In the genomic region with DNA sequence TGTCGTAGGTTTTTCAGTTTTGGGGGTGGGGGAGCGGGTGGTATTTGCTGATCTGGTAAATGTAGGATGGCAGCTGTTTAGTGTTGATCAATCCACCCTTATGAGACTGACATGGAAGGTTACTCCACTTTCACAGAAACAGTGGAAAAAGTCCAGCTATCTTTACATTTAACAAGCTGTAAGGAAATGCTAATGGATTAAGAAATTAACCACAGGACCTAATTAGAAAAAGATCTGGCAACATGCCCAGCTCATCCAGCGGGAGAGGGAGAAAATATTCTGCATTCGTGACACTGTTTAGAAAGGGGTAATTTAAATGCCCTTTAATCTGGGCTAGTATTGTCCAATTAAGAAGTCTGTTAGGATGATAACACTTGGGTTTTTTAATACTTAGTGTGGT, we compare ENCODE assay signal across 22 cellular contexts.
DNase-seq lines count a peak whose midpoint lies in the region; ATAC-seq, FAIRE-seq and TF ChIP-seq lines count a peak whose summit lies in the region.
"Had no signal": no experiment of that assay in that cellular context is flagged by ENCODE, and none has a peak within 500 bp of the region (broad histone marks: within the 10 kb centered on the region; RNA-seq: fewer than 3 reads in every experiment).

No MANE protein-coding gene starts in this region.

- TF ChIP-seq RAD21 in HepG2 (CRISPR knock-in tag; IDR thresholded peaks at IDR 0.05) = no peak

- H2AFZ ChIP-seq in HepG2 (ENCODE audit: low read length) = no peak overlapping the region

- no peaks in the 10 kb centered on the region for H3K27me3 ChIP-seq in HepG2 (ENCODE audit: control insufficient read depth in 1 of 2, insufficient read depth in 2 of 2, low read length in 2 of 2)

- H3K36me3 ChIP-seq in HEK293 (ENCODE audit: control insufficient read depth in 2 of 2, insufficient read depth in 1 of 2, low read length in 2 of 2) = no peaks in the 10 kb centered on the region
- H3K36me3 ChIP-seq in SK-N-MC (ENCODE audit: insufficient read depth, low read length) = no peaks in the 10 kb centered on the region
- no peaks in the 10 kb centered on the region for H3K36me3 ChIP-seq in HepG2 (replicated peaks in 1 of 2; ENCODE audit: control insufficient read depth in 1 of 2, insufficient read depth in 2 of 2, low read length in 2 of 2)
- H3K36me3 ChIP-seq: thoracic aorta had no signal

- peak; percentile 17 for DNase-seq in COR-L47 (lab: John Stamatoyannopoulos, UW)
- peak; percentile 66 for DNase-seq in SK-N-MC (ENCODE audit: low read depth, low spot score)
- DNase-seq in foreskin melanocyte = peak; percentile 19
- no peak for DNase-seq in effector CD8-positive, alpha-beta T cell (lab: John Stamatoyannopoulos, UW)
- no peak for DNase-seq in HepG2 (ENCODE audit: low spot score)
- DNase-seq: activated CD4-positive, alpha-beta T cell treated with anti-CD3 and anti-CD28 coated beads for 48 hours; activated CD8-positive, alpha-beta memory T cell treated with anti-CD3 and anti-CD28 coated beads, Interleukin-2, amount 10 ng/mL, durations not matched to agents 7 days and 5 days; AML-193; CD8-positive, alpha-beta memory T cell; effector memory CD8-positive, alpha-beta T cell; MV-4-11; naive B cell; NCI-H2081 treated with DMSO at 0.1 percent for 48 hours; Right ventricle myocardium superior; stimulated activated CD4-positive, alpha-beta T cell treated with anti-CD3 and anti-CD28 coated beads, Interleukin-4, amount 100 ng/mL, for 24 hours; stimulated activated naive CD4-positive, alpha-beta T cell treated with Interleukin-2 at 50 U/mL for 16 hours; T-helper 1 cell had no signal

- H3K9me3 ChIP-seq in HEK293 (ENCODE audit: control insufficient read depth, insufficient read depth, low read depth, low read length) = no peaks in the 10 kb centered on the region
- H3K9me3 ChIP-seq in SK-N-MC (ENCODE audit: low read depth, low read length) = no peaks in the 10 kb centered on the region
- no peaks in the 10 kb centered on the region for H3K9me3 ChIP-seq in HepG2 (ENCODE audit: low read length)
- H3K9me3 ChIP-seq: thoracic aorta had no signal

- in situ Hi-C loops in HepG2 (cut with HindIII; ENCODE audit: extremely low pct_ligation_motif_present, low pct_unique_long_range_greater_than_20kb) = no loop called here

- TF ChIP-seq POLR2A in HepG2 (IDR thresholded peaks at IDR 0.05; ENCODE audit: insufficient read depth in 1 of 2, low read depth in 2 of 2, low read length in 2 of 2) = no peak

- H3K4me3 ChIP-seq in HEK293 (ENCODE audit: low read depth, low read length) = no peak overlapping the region
- peak overlapping the region; percentile 12; the same call in 1 of the 2 replicates for H3K4me3 ChIP-seq in SK-N-MC
- no peak overlapping the region for H3K4me3 ChIP-seq in HepG2 (replicated peaks in 1 of 3; ENCODE audit: insufficient read depth in 1 of 3, low read depth in 2 of 3, low read length in 3 of 3)
- H3K4me3 ChIP-seq: thoracic aorta had no signal

- H3K27ac ChIP-seq in HEK293 (ENCODE audit: extremely low read depth, low read depth, low read length) (no peak overlapping the region), SK-N-MC (peak overlapping the region; percentile 34; the same call in 1 of the 2 replicates), HepG2 (ENCODE audit: extremely low read length, insufficient read depth, low read length) (no peak overlapping the region)
- H3K27ac ChIP-seq: thoracic aorta had no signal

- CTCF ChIA-PET in HEK293 (lab: Yijun Ruan, JAX) = interaction anchor here (0.5 to 1.7 kb wide), 5 partner anchors 24 to 862 kb away, joined by 3 to 6 read pairs (median 5); no protein-coding TSS in a partner anchor
- CTCF ChIA-PET in HepG2 (lab: Yijun Ruan, JAX; ENCODE audit: low intra/inter-chr PET ratio, low total read pairs) = no interaction called here

- POLR2A ChIA-PET in HEK293 (lab: Yijun Ruan, JAX) (interaction anchor here (0.5 to 0.6 kb wide), 2 partner anchors 42 to 123 kb away, joined by 3 to 5 read pairs; no protein-coding TSS in a partner anchor), HepG2 (lab: Yijun Ruan, JAX) (no interaction called here)

- H3K79me2 ChIP-seq in HepG2 (ENCODE audit: insufficient read depth, low read length) = no peaks in the 10 kb centered on the region

- TF ChIP-seq CTCF in HEK293 (tag by site-specific recombination; IDR thresholded peaks at IDR 0.05) (no peak), HepG2 (CRISPR knock-in tag; IDR thresholded peaks at IDR 0.05) (no peak)

- H4K20me1 ChIP-seq in HepG2 (ENCODE audit: insufficient read depth, low read length) = no peaks in the 10 kb centered on the region

- peaks cover 6% of the 10 kb centered on the region; the same call in 1 of the 2 replicates for H3K4me1 ChIP-seq in HEK293 (ENCODE audit: control insufficient read depth, insufficient read depth, low read length)
- peaks cover 12% of the 10 kb centered on the region for H3K4me1 ChIP-seq in HepG2 (ENCODE audit: insufficient read depth, low read length)

- BruUV-seq in HepG2 (replicated peaks; lab: Mats Ljungman, UMichigan) = no TSS peak

- WGBS in HepG2 (ENCODE audit: low lambda C conversion rate) = 97% methylated on average over 4 of the region's 4 CpGs

- H3K9ac ChIP-seq in SK-N-MC (ENCODE audit: insufficient read length) = no peak overlapping the region
- no peak overlapping the region for H3K9ac ChIP-seq in HepG2 (ENCODE audit: insufficient read depth, low read depth, low read length)

- H3K4me2 ChIP-seq in HepG2 (ENCODE audit: low read depth, low read length) = no peak overlapping the region

- intact Hi-C loops in HepG2 (cut with micrococcal nuclease; ENCODE audit: unreplicated experiment) = no loop called here

- TF ChIP-seq EP300 in HepG2 (IDR thresholded peaks at IDR 0.05; ENCODE audit: low read depth in 2 of 2, low read length in 2 of 2) (no peak), HepG2 (CRISPR knock-in tag; IDR thresholded peaks at IDR 0.05; ENCODE audit: borderline replicate concordance) (no peak)

- FAIRE-seq in HepG2 (lab: Jason Lieb, UNC) = no peak
- FAIRE-seq: GM12892 had no signal

- no peak for ATAC-seq in HepG2
- ATAC-seq in activated CD4-positive, CD25-positive, alpha-beta regulatory T cell treated with anti-CD3 and anti-CD28 coated beads, Interleukin-2, amount 50 U/mL, for 24 hours = no peak
- ATAC-seq: activated CD8-positive, alpha-beta memory T cell treated with anti-CD3 and anti-CD28 coated beads, Interleukin-2, amount 10 ng/mL, durations not matched to agents 7 days and 5 days; effector memory CD8-positive, alpha-beta T cell; esophagus mucosa had no signal

TF ChIP-seq in HEK293, 187 proteins besides CTCF, POLR2A, EP300 and RAD21 (continues in another document):
- TF ChIP-seq, protein P1, sequence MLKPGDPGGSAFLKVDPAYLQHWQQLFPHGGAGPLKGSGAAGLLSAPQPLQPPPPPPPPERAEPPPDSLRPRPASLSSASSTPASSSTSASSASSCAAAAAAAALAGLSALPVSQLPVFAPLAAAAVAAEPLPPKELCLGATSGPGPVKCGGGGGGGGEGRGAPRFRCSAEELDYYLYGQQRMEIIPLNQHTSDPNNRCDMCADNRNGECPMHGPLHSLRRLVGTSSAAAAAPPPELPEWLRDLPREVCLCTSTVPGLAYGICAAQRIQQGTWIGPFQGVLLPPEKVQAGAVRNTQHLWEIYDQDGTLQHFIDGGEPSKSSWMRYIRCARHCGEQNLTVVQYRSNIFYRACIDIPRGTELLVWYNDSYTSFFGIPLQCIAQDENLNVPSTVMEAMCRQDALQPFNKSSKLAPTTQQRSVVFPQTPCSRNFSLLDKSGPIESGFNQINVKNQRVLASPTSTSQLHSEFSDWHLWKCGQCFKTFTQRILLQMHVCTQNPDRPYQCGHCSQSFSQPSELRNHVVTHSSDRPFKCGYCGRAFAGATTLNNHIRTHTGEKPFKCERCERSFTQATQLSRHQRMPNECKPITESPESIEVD (tag by site-specific recombination; IDR thresholded peaks at IDR 0.05) = peak; percentile 77
- TF ChIP-seq, protein P2, sequence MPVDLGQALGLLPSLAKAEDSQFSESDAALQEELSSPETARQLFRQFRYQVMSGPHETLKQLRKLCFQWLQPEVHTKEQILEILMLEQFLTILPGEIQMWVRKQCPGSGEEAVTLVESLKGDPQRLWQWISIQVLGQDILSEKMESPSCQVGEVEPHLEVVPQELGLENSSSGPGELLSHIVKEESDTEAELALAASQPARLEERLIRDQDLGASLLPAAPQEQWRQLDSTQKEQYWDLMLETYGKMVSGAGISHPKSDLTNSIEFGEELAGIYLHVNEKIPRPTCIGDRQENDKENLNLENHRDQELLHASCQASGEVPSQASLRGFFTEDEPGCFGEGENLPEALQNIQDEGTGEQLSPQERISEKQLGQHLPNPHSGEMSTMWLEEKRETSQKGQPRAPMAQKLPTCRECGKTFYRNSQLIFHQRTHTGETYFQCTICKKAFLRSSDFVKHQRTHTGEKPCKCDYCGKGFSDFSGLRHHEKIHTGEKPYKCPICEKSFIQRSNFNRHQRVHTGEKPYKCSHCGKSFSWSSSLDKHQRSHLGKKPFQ (tag by site-specific recombination; IDR thresholded peaks at IDR 0.05) = no peak
- no peak for TF ChIP-seq FEZF1 (tag by site-specific recombination; IDR thresholded peaks at IDR 0.05)

TF ChIP-seq in HepG2, 621 proteins besides CTCF, POLR2A, EP300 and RAD21:
- no peak for TF ChIP-seq ZNF20 (CRISPR knock-in tag; IDR thresholded peaks at IDR 0.05)
- no peak for TF ChIP-seq KLF13 (CRISPR knock-in tag; IDR thresholded peaks at IDR 0.05)
- no peak for TF ChIP-seq RFXANK (CRISPR knock-in tag; IDR thresholded peaks at IDR 0.05)
- no peak for TF ChIP-seq TSC22D2 (CRISPR knock-in tag; IDR thresholded peaks at IDR 0.05; ENCODE audit: borderline replicate concordance)
- no peak for TF ChIP-seq ZNF547 (CRISPR knock-in tag; IDR thresholded peaks at IDR 0.05)
- TF ChIP-seq, protein P3, sequence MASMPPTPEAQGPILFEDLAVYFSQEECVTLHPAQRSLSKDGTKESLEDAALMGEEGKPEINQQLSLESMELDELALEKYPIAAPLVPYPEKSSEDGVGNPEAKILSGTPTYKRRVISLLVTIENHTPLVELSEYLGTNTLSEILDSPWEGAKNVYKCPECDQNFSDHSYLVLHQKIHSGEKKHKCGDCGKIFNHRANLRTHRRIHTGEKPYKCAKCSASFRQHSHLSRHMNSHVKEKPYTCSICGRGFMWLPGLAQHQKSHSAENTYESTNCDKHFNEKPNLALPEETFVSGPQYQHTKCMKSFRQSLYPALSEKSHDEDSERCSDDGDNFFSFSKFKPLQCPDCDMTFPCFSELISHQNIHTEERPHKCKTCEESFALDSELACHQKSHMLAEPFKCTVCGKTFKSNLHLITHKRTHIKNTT (CRISPR knock-in tag; IDR thresholded peaks at IDR 0.05) = no peak
- no peak for TF ChIP-seq ZNF607 (CRISPR knock-in tag; IDR thresholded peaks at IDR 0.05; ENCODE audit: borderline replicate concordance)
- TF ChIP-seq ZKSCAN8 (CRISPR knock-in tag; IDR thresholded peaks at IDR 0.05; ENCODE audit: borderline replicate concordance) = no peak
- no peak for TF ChIP-seq ZSCAN20 (CRISPR knock-in tag; IDR thresholded peaks at IDR 0.05; ENCODE audit: borderline replicate concordance)
- TF ChIP-seq SALL1 (CRISPR knock-in tag; IDR thresholded peaks at IDR 0.05) = no peak

Comparison
In these comparisons a context has a peak if more than half of its experiments do, and no peak if none do; other contexts are left out.
1. DNase-seq: peak in COR-L47 (single experiment), SK-N-MC (single experiment) and foreskin melanocyte (single experiment); none in effector CD8-positive, alpha-beta T cell (single experiment) and HepG2 (single experiment).